8 cellular contexts compared by ENCODE assay signal in genomic region chr7:108568801-108569380, GRCh38. TPM values are rescaled to one million over a fixed set of nuclear protein-coding genes. Genes with fewer than 3 reads are reported as not detected.
A peak's percentile ranks its signal among the peaks of the same experiment; 100 is the strongest.
DNase-seq lines count a peak whose midpoint lies in the region; ATAC-seq and TF ChIP-seq lines count a peak whose summit lies in the region.

No MANE protein-coding gene starts in this region.

- H3K36me3 ChIP-seq in iPS-20b (ENCODE audit: insufficient read depth, low read depth, low read length) (peaks cover 40% of the 10 kb centered on the region), suprapubic skin (peaks cover 18% of the 10 kb centered on the region)

- H3K9me3 Mint-ChIP-seq in activated naive CD4-positive, alpha-beta T cell treated with anti-CD3 and anti-CD28 coated beads for 36 hours: peaks cover 2% of the 10 kb centered on the region
- no peaks in the 10 kb centered on the region for H3K9me3 Mint-ChIP-seq in activated T-cell treated with anti-CD3 and anti-CD28 coated beads, Interleukin-2, amount 50 U/mL, for 4 hours

- H3K27me3 Mint-ChIP-seq in activated naive CD4-positive, alpha-beta T cell treated with anti-CD3 and anti-CD28 coated beads for 36 hours (ENCODE audit: low read depth): no peaks in the 10 kb centered on the region
- no peaks in the 10 kb centered on the region for H3K27me3 Mint-ChIP-seq in activated T-cell treated with anti-CD3 and anti-CD28 coated beads, Interleukin-2, amount 50 U/mL, for 4 hours (ENCODE audit: low read depth)

- H3K27ac ChIP-seq in iPS-20b (ENCODE audit: low read length): peak overlapping the region; percentile 78
- H3K27ac ChIP-seq in suprapubic skin: peak overlapping the region; percentile 99

- intact Hi-C loops in activated naive CD4-positive, alpha-beta T cell treated with anti-CD3 and anti-CD28 coated beads for 36 hours (cut with micrococcal nuclease): loop anchor here (1.0 to 2.0 kb wide), 5 partner anchors 39 to 1400 kb away; partner anchors contain the start of genes HBP1, NRCAM and PNPLA8

- H3K4me3 ChIP-seq in iPS-20b (ENCODE audit: low read length) (peak overlapping the region; percentile 94), suprapubic skin (peak overlapping the region; percentile 93)

- TF ChIP-seq EP300 in suprapubic skin (IDR thresholded peaks at IDR 0.05): no peak

- no peak for ATAC-seq in activated T-cell treated with anti-CD3 and anti-CD28 coated beads, Interleukin-2, amount 50 U/mL, for 4 hours
- ATAC-seq in HG03457 (IDR thresholded peaks at IDR 0.05; ENCODE audit: unreplicated experiment): no peak

- H3K4me1 ChIP-seq in iPS-20b (ENCODE audit: insufficient read depth, low read length) (peaks cover 15% of the 10 kb centered on the region), suprapubic skin (peaks cover 25% of the 10 kb centered on the region)

- no peak for TF ChIP-seq POLR2A in suprapubic skin (IDR thresholded peaks at IDR 0.05)

- H3K27ac Mint-ChIP-seq in activated naive CD4-positive, alpha-beta T cell treated with anti-CD3 and anti-CD28 coated beads for 36 hours: peak overlapping the region; percentile 99

- DNase-seq in activated naive CD4-positive, alpha-beta T cell treated with anti-CD3 and anti-CD28 coated beads for 36 hours: peak; percentile 59
- no peak for DNase-seq in activated naive CD4-positive, alpha-beta T cell treated with Interleukin-2 at 50 U/mL for 16 hours
- no peak for DNase-seq in activated T-cell treated with anti-CD3 and anti-CD28 coated beads, Interleukin-2, amount 50 U/mL, for 4 hours
- DNase-seq in suprapubic skin (ENCODE audit: low spot score in 2 of 2) (no peak), NCI-H187 treated with DMSO at 0.1 percent for 48 hours (lab: John Stamatoyannopoulos, UW) (no peak), NCI-H2081 treated with DMSO at 0.1 percent for 48 hours (lab: John Stamatoyannopoulos, UW) (no peak)

- CTCF ChIA-PET in activated naive CD4-positive, alpha-beta T cell treated with anti-CD3 and anti-CD28 coated beads for 36 hours (lab: Charles Lee): no interaction called here

- peak overlapping the region; percentile 98 for H3K4me3 Mint-ChIP-seq in activated naive CD4-positive, alpha-beta T cell treated with anti-CD3 and anti-CD28 coated beads for 36 hours
- peak overlapping the region; percentile 96 for H3K4me3 Mint-ChIP-seq in activated T-cell treated with anti-CD3 and anti-CD28 coated beads, Interleukin-2, amount 50 U/mL, for 4 hours

- H3K9me3 ChIP-seq in iPS-20b (ENCODE audit: insufficient read depth, low read depth, low read length) (no peaks in the 10 kb centered on the region), suprapubic skin (no peaks in the 10 kb centered on the region)

- TF ChIP-seq CTCF in suprapubic skin (IDR thresholded peaks at IDR 0.05): no peak

- H3K4me1 Mint-ChIP-seq in activated naive CD4-positive, alpha-beta T cell treated with anti-CD3 and anti-CD28 coated beads for 36 hours (ENCODE audit: low read depth): peaks cover 46% of the 10 kb centered on the region
- H3K4me1 Mint-ChIP-seq in activated T-cell treated with anti-CD3 and anti-CD28 coated beads, Interleukin-2, amount 50 U/mL, for 4 hours (ENCODE audit: low read depth): peaks cover 50% of the 10 kb centered on the region

- WGBS in suprapubic skin: 17% methylated on average over 22 of the region's 24 CpGs

- peak overlapping the region; percentile 97 for H3K9ac ChIP-seq in iPS-20b (ENCODE audit: low read depth, low read length)

- peaks cover 40% of the 10 kb centered on the region for H3K36me3 Mint-ChIP-seq in activated naive CD4-positive, alpha-beta T cell treated with anti-CD3 and anti-CD28 coated beads for 36 hours (ENCODE audit: low read depth)
- H3K36me3 Mint-ChIP-seq in activated T-cell treated with anti-CD3 and anti-CD28 coated beads, Interleukin-2, amount 50 U/mL, for 4 hours (ENCODE audit: insufficient read depth): peaks cover 32% of the 10 kb centered on the region

- no peaks in the 10 kb centered on the region for H3K27me3 ChIP-seq in iPS-20b (ENCODE audit: insufficient read depth, low read length)
- no peaks in the 10 kb centered on the region for H3K27me3 ChIP-seq in suprapubic skin

RNA-seq across cellular contexts. Expression of gene THAP5, which starts 0.6 kb away (rescaled TPM):
- 10 to 100 TPM; 22.7 to 24.8 TPM for total RNA-seq in activated naive CD4-positive, alpha-beta T cell treated with anti-CD3 and anti-CD28 coated beads for 36 hours
- 10 to 100 TPM; 29.0 to 35.4 (median 31.7) TPM for total RNA-seq in activated T-cell treated with anti-CD3 and anti-CD28 coated beads, Interleukin-2, amount 50 U/mL, for 4 hours
- total RNA-seq in suprapubic skin: 10 to 100 TPM; 12.8 to 27.2 (median 19.8) TPM

RNA-seq across cellular contexts. Expression of gene DNAJB9, which starts 0.8 kb away (rescaled TPM):
- total RNA-seq in activated naive CD4-positive, alpha-beta T cell treated with anti-CD3 and anti-CD28 coated beads for 36 hours: 1 to 10 TPM; 8.2 TPM
- 10 to 100 TPM; 10.2 to 14.6 (median 13.2) TPM for total RNA-seq in activated T-cell treated with anti-CD3 and anti-CD28 coated beads, Interleukin-2, amount 50 U/mL, for 4 hours
- 10 to 100 TPM in 3 of 4 donors, 1 to 10 TPM in 1; 9.5 to 33.5 (median 24.0) TPM for total RNA-seq in suprapubic skin

RNA-seq across cellular contexts. Expression of gene PNPLA8, which starts 43.0 kb away (rescaled TPM):
- total RNA-seq in activated naive CD4-positive, alpha-beta T cell treated with anti-CD3 and anti-CD28 coated beads for 36 hours: 10 to 100 TPM; 18.8 to 18.9 TPM
- total RNA-seq in activated T-cell treated with anti-CD3 and anti-CD28 coated beads, Interleukin-2, amount 50 U/mL, for 4 hours: 1 to 10 TPM; 6.9 to 8.6 (median 8.3) TPM
- 10 to 100 TPM; 28.1 to 49.8 (median 41.5) TPM for total RNA-seq in suprapubic skin
